Comparison of ENCODE assay signal across 9 cellular contexts in genomic region chr2:206783718-206784117, GRCh38. TPM values are rescaled to one million over a fixed set of nuclear protein-coding genes. Genes with fewer than 3 reads are reported as not detected.
DNase-seq lines count a peak whose midpoint lies in the region; ATAC-seq, FAIRE-seq and TF ChIP-seq lines count a peak whose summit lies in the region.
"Had no signal": no experiment of that assay in that cellular context is flagged by ENCODE, and none has a peak within 500 bp of the region (broad histone marks: within the 10 kb centered on the region; RNA-seq: fewer than 3 reads in every experiment).

No MANE protein-coding gene starts in this region.

- no peaks in the 10 kb centered on the region for H3K27me3 ChIP-seq in bronchial epithelial cell (ENCODE audit: control insufficient read depth, insufficient read depth, low read length)

- H3K4me3 Mint-ChIP-seq in neural crest cell, result no peak overlapping the region
- H3K4me3 Mint-ChIP-seq: effector memory CD8-positive, alpha-beta T cell had no signal

- H3K27me3 Mint-ChIP-seq in neural crest cell (ENCODE audit: low read depth), result no peaks in the 10 kb centered on the region
- H3K27me3 Mint-ChIP-seq: effector memory CD8-positive, alpha-beta T cell had no signal

- H3K36me3 Mint-ChIP-seq in neural crest cell (ENCODE audit: low read depth), result peaks cover 34% of the 10 kb centered on the region

- FAIRE-seq in bronchial epithelial cell (lab: Jason Lieb, UNC), result peak; percentile 18

- H3K4me3 ChIP-seq in bronchial epithelial cell (ENCODE audit: low read depth, low read length), result no peak overlapping the region

- TF ChIP-seq CTCF in bronchial epithelial cell (IDR thresholded peaks at IDR 0.05; ENCODE audit: insufficient read depth, low read length, severe bottlenecking) (peak; percentile 65), neural crest cell (conservative IDR thresholded peaks at IDR 0.05) (peak; percentile 62)

- no peak overlapping the region for H3K27ac Mint-ChIP-seq in neural crest cell (ENCODE audit: unreplicated experiment)

- H3K9me3 Mint-ChIP-seq in neural crest cell, result peaks cover 6% of the 10 kb centered on the region

- ATAC-seq in HG02610 (IDR thresholded peaks at IDR 0.05; ENCODE audit: unreplicated experiment) (no peak), HG03280 (IDR thresholded peaks at IDR 0.05; ENCODE audit: unreplicated experiment) (no peak)
- ATAC-seq: effector memory CD8-positive, alpha-beta T cell had no signal

- peaks cover 12% of the 10 kb centered on the region for H3K36me3 ChIP-seq in bronchial epithelial cell (ENCODE audit: control insufficient read depth, insufficient read depth, low read length)

- peak; percentile 41 for DNase-seq in DMS53 (lab: John Stamatoyannopoulos, UW)
- DNase-seq in DMS53 treated with DMSO at 0.1 percent for 48 hours (lab: John Stamatoyannopoulos, UW; ENCODE audit: unreplicated experiment), result no peak
- peak; percentile 28 for DNase-seq in HT-29 (ENCODE audit: low spot score)
- DNase-seq in bronchial epithelial cell (ENCODE audit: low read depth), result no peak
- DNase-seq in neural crest cell (ENCODE audit: low read depth, low spot score), result no peak
- DNase-seq in stimulated activated CD4-positive, alpha-beta T cell treated with anti-CD3 and anti-CD28 coated beads, Interleukin-15, amount 100 ng/mL, for 24 hours, result no peak
- DNase-seq: effector memory CD8-positive, alpha-beta T cell had no signal

- peaks cover 4% of the 10 kb centered on the region for H3K4me1 Mint-ChIP-seq in neural crest cell

RNA-seq across cellular contexts. Expression of gene FASTKD2, which starts 18.3 kb away (rescaled TPM):
- total RNA-seq in HT-29 (2014; rRNA removed; shearing (Covaris generic)), result 15.7 and 17.0 TPM in 2 replicates
- total RNA-seq in bronchial epithelial cell (41.3 and 46.7 TPM in 2 replicates), neural crest cell (26.3 and 27.5 TPM in 2 replicates)

RNA-seq across cellular contexts. Expression of gene MDH1B, which starts 18.6 kb away (rescaled TPM):
- 0.44 TPM in 1 of 2 replicates, not detected in the other for total RNA-seq in HT-29 (2014; rRNA removed; shearing (Covaris generic))
- total RNA-seq in bronchial epithelial cell (0.26 TPM in 1 of 2 replicates, not detected in the other), neural crest cell (2.0 and 4.6 TPM in 2 replicates)

Comparison
In these comparisons a context has a peak if more than half of its experiments do, and no peak if none do; other contexts are left out.
1. DNase-seq: peak in DMS53 (single experiment) and HT-29 (single experiment); none in DMS53 treated with DMSO at 0.1 percent for 48 hours (single experiment), bronchial epithelial cell (single experiment), neural crest cell (single experiment) and stimulated activated CD4-positive, alpha-beta T cell treated with anti-CD3 and anti-CD28 coated beads, Interleukin-15, amount 100 ng/mL, for 24 hours (single experiment).